In genomic region chr1:23083714-23084480, GRCh38 we compare ENCODE assay signal across 15 cellular contexts.
DNase-seq lines count a peak whose midpoint lies in the region; ATAC-seq, FAIRE-seq and TF ChIP-seq lines count a peak whose summit lies in the region.
"Had no signal": no experiment of that assay in that cellular context is flagged by ENCODE, and none has a peak within 500 bp of the region (broad histone marks: within the 10 kb centered on the region; RNA-seq: fewer than 3 reads in every experiment).

No MANE protein-coding gene starts in this region.

- no peak for FAIRE-seq in H1 (lab: Jason Lieb, UNC)
- FAIRE-seq: G401.6, kidney had no signal

- no peak overlapping the region for H4K5ac ChIP-seq in H1 (ENCODE audit: insufficient read length, low read depth, low read length)

- H3K4me3 ChIP-seq in H1 (ENCODE audit: extremely low read depth in 1 of 4, insufficient read depth in 2 of 4, low read depth in 3 of 4, low read length in 4 of 4) = no peak overlapping the region
- H3K4me3 ChIP-seq in left lung = no peak overlapping the region
- H3K4me3 ChIP-seq in thyroid gland (replicated peaks in 1 of 3) = no peak overlapping the region

- no peaks in the 10 kb centered on the region for H3K23me2 ChIP-seq in H1 (ENCODE audit: low read depth, low read length)

- no peak overlapping the region for H3K4me2 ChIP-seq in H1 (ENCODE audit: insufficient read depth in 1 of 2, low read depth in 2 of 2, low read length in 2 of 2)

- H3K36me3 ChIP-seq in H1 (ENCODE audit: control insufficient read depth in 2 of 4, insufficient read depth in 4 of 4, low read length in 3 of 4) (peaks cover 27 to 95% (median 65%) of the 10 kb centered on the region in 4 experiments), left lung (peaks cover 0 to 99% of the 10 kb centered on the region in 2 donors), thyroid gland (peaks cover 57 to 62% of the 10 kb centered on the region in 2 donors)

- POLR2A ChIA-PET in H1 (lab: Charles Lee; ENCODE audit: partially characterized antibody) = interaction anchor here (0.9 to 1.2 kb wide), 2 partner anchors 11 to 108 kb away, joined by 3 read pairs; no protein-coding TSS in a partner anchor

- TF ChIP-seq POLR2A in H1 (IDR thresholded peaks at IDR 0.05; ENCODE audit: control extremely low read depth in 1 of 2, low read depth in 2 of 2, low read length in 2 of 2) (peak; percentile 47 to 70; a peak in 2 of 3 replicates), thyroid gland (IDR thresholded peaks at IDR 0.05) (no peak)

- no peak overlapping the region for H3K4ac ChIP-seq in H1 (replicated peaks; ENCODE audit: insufficient read length, low read depth, low read length)

- no peak overlapping the region for H4K8ac ChIP-seq in H1 (ENCODE audit: extremely low read depth, insufficient read depth, low read length)

- no peak overlapping the region for H2BK120ac ChIP-seq in H1 (replicated peaks; ENCODE audit: low read depth, low read length)

- H2AK5ac ChIP-seq in H1 (ENCODE audit: low read depth, low read length) = no peak overlapping the region

- no peak overlapping the region for H2BK5ac ChIP-seq in H1 (ENCODE audit: low read depth, low read length)

- no peak overlapping the region for H3K56ac ChIP-seq in H1 (replicated peaks; ENCODE audit: insufficient read length, low read depth, low read length)

- no peak overlapping the region for H2AFZ ChIP-seq in H1 (ENCODE audit: low read length)

- no peak overlapping the region for H2BK20ac ChIP-seq in H1 (ENCODE audit: low read length)

- intact Hi-C loops in left lung (cut with DNase I) = no loop called here
- intact Hi-C loops in thyroid gland (cut with DNase I) = no loop called here
- intact Hi-C loops in head of caudate nucleus (cut with DNase I) = no loop called here

- no peaks in the 10 kb centered on the region for H3K79me2 ChIP-seq in H1 (ENCODE audit: control insufficient read depth in 1 of 2, insufficient read depth in 2 of 2, low read length in 2 of 2)

- no peak overlapping the region for H2BK12ac ChIP-seq in H1 (ENCODE audit: low read depth, low read length)

- no peak for TF ChIP-seq EP300 in H1 (IDR thresholded peaks at IDR 0.05; ENCODE audit: borderline replicate concordance in 1 of 2, low read depth in 2 of 2, low read length in 2 of 2)

- no peak overlapping the region for H3K23ac ChIP-seq in H1 (ENCODE audit: insufficient read length)

- H3K27me3 ChIP-seq in H1 (replicated peaks in 1 of 4; ENCODE audit: control insufficient read depth in 3 of 4, extremely low read depth in 1 of 4, insufficient read depth in 3 of 4, low read length in 3 of 4) (no peaks in the 10 kb centered on the region), left lung (no peaks in the 10 kb centered on the region), thyroid gland (no peaks in the 10 kb centered on the region)

- H3K9me3 ChIP-seq in H1 (ENCODE audit: insufficient read depth in 2 of 2, low read depth in 1 of 2, low read length in 1 of 2) (no peaks in the 10 kb centered on the region), left lung (no peaks in the 10 kb centered on the region), thyroid gland (no peaks in the 10 kb centered on the region)

- H3K14ac ChIP-seq in H1 (ENCODE audit: insufficient read length) = no peak overlapping the region

- CTCF ChIA-PET in H1 (lab: Charles Lee; ENCODE audit: partially characterized antibody) = interaction anchor here (1.1 to 27.1 kb wide), 7 partner anchors 9 to 107 kb away, joined by 3 to 705 read pairs (median 5); partner anchors contain the start of gene LUZP1

- H4K91ac ChIP-seq in H1 (replicated peaks; ENCODE audit: insufficient read length, low read length) = no peak overlapping the region

- H3K9ac ChIP-seq in H1 (replicated peaks in 1 of 4; ENCODE audit: extremely low read depth in 1 of 4, low read depth in 3 of 4, low read length in 3 of 4) = no peak overlapping the region

- DNase-seq in NCI-H524 (lab: John Stamatoyannopoulos, UW) (peak; percentile 37 to 62), NCI-H524 treated with DMSO at 0.1 percent for 48 hours (lab: John Stamatoyannopoulos, UW) (no peak), H1 (ENCODE audit: low read depth in 1 of 2, low spot score in 2 of 2) (no peak), left lung (no peak), thyroid gland (peak; percentile 21 to 26), head of caudate nucleus (no peak), NCI-H1048 (lab: John Stamatoyannopoulos, UW) (no peak)
- DNase-seq: activated CD4-positive, alpha-beta T cell treated with anti-CD3 and anti-CD28 coated beads, Interleukin-2, amount 50 U/mL, for 1 hour; endodermal cell; kidney; stimulated activated CD4-positive, alpha-beta T cell treated with anti-CD3 and anti-CD28 coated beads, Interleukin-4, amount 100 ng/mL, for 1 hour; trophoblast cell had no signal

- H4K20me1 ChIP-seq in H1 (replicated peaks in 1 of 2; ENCODE audit: control insufficient read depth in 1 of 2, insufficient read depth in 2 of 2, low read length in 2 of 2) = peaks cover 7 to 14% of the 10 kb centered on the region in 2 experiments

- WGBS in H1 (ENCODE audit: extremely low coverage in 1 of 2, insufficient coverage in 1 of 2, insufficient read length in 1 of 2, insufficient replicate concordance in 2 of 2, low coverage in 1 of 2, low lambda C conversion rate in 2 of 2, missing lambda C conversion rate in 1 of 2), 2 experiments = 91% methylated on average over 5 of the region's 5 CpGs; no CpG with 5 or more reads in 1 of the 2 experiments
- 75 to 82% methylated on average over 5 of the region's 5 CpGs for WGBS in thyroid gland, 2 donors

- TF ChIP-seq CTCF in H1 (IDR thresholded peaks at IDR 0.05; ENCODE audit: control extremely low read depth in 1 of 3, insufficient read depth in 1 of 3, low read depth in 1 of 3, low read length in 3 of 3) (no peak), left lung (IDR thresholded peaks at IDR 0.05) (no peak), thyroid gland (IDR thresholded peaks at IDR 0.05) (no peak)

- H3K79me1 ChIP-seq in H1 (ENCODE audit: low read depth, low read length) = no peaks in the 10 kb centered on the region

- H3K27ac ChIP-seq in H1 (ENCODE audit: low read depth, low read length) (no peak overlapping the region), left lung (no peak overlapping the region), thyroid gland (peak overlapping the region in 1 of 3 donors; percentile 33)
- H3K27ac ChIP-seq: 22Rv1 had no signal

- ATAC-seq in left lung (peak; percentile 55), HG02763 (IDR thresholded peaks at IDR 0.05; ENCODE audit: unreplicated experiment) (no peak)

- no peak for TF ChIP-seq RAD21 in H1 (IDR thresholded peaks at IDR 0.05 in 1 of 2, conservative IDR thresholded peaks at IDR 0.05 in 1 of 2; ENCODE audit: low read depth in 2 of 2, low read length in 2 of 2)

- no peak overlapping the region for H3K18ac ChIP-seq in H1 (ENCODE audit: extremely low read depth, low read length)

- no peak overlapping the region for H2BK15ac ChIP-seq in H1 (ENCODE audit: low read length)

- H3K4me1 ChIP-seq in H1 (replicated peaks in 1 of 4; ENCODE audit: control insufficient read depth in 3 of 4, insufficient read depth in 4 of 4, low read length in 3 of 4) (no peaks in the 10 kb centered on the region; a peak in 1 of 7 replicates), left lung (peaks cover 0 to 6% of the 10 kb centered on the region in 2 donors), thyroid gland (peaks cover 0 to 6% of the 10 kb centered on the region in 2 donors)

TF ChIP-seq in H1, 55 proteins besides CTCF, POLR2A, EP300 and RAD21:
- no peak for TF ChIP-seq CBX8 (IDR thresholded peaks at IDR 0.05; ENCODE audit: borderline replicate concordance, low read depth, low read length)
- peak; percentile 38; the same call in 1 of the 2 replicates for TF ChIP-seq POLR2AphosphoS5 (IDR thresholded peaks at IDR 0.05; ENCODE audit: low read depth, low read length)
- no peak for TF ChIP-seq RFX5 (IDR thresholded peaks at IDR 0.05; ENCODE audit: borderline replicate concordance, low read depth, low read length)

Comparison
In these comparisons a context has a peak if more than half of its experiments do, and no peak if none do; other contexts are left out.
1. DNase-seq: peak in NCI-H524 (2 of 2) and thyroid gland (2 of 2); none in NCI-H524 treated with DMSO at 0.1 percent for 48 hours (single experiment), H1 (0 of 2), left lung (0 of 2), head of caudate nucleus (0 of 42) and NCI-H1048 (single experiment).
2. POLR2A ChIP-seq: peak in H1 (2 of 2); none in thyroid gland (0 of 2).